ENCODE assay signal across 8 cellular contexts in the genomic region with DNA sequence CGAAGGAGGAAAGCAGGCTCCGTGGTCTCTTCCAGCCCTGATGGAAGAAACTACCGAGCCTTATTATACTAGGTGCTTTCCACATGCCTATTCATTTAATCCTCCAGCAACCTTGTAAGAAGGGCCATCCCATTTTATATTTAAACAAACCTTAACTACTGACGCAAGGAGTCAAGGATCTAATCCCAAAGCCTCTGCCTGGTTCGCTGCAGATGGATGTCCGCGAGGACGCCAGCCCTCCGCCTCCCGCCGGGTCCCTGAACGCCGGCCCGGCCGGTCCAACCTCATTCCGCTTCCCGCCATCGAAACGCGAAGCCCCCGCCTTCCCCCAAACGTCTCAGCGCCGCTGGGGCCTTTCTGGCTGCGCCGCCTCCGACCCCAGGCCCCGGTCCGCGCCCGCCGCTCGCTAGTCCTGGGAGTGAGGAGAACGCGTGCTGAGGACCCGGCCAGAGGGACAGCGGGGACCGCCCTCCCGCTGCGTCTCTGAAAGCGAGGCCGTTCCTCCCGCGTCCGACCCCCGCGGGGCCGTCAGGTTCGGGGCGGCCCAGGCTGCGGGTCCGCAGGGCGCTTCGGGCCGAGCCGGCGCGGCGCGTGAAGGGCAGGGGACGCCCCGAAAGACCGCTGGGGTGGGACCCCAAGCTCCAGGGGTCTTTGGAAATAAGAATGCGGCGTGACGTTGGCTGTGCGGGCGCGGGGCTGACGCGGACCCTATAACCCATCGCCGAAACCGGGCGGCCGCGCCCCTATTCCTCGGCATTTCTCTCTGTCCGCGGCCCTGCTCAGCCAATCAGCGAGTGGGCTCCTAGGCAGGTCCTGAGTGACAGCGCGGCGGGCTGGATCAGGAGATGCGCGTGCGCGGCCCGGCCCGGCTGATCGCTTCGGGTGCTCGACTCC. TPM values are rescaled to one million over a fixed set of nuclear protein-coding genes. Genes with fewer than 3 reads are reported as not detected.
DNase-seq lines count a peak whose midpoint lies in the region; ATAC-seq and TF ChIP-seq lines count a peak whose summit lies in the region.

No MANE protein-coding gene starts in this region.

- peaks cover 5 to 36% (median 23%) of the 10 kb centered on the region in 4 donors for H3K4me1 ChIP-seq in liver (ENCODE audit: control insufficient read depth in 4 of 4, insufficient read depth in 4 of 4, low read length in 3 of 4)

- intact Hi-C loops in dendritic cell treated with granulocyte-macrophage colony-stimulating factor and Interleukin-4, amounts not matched to agents 40 ng/mL and 50 ng/mL, for 4 days (cut with micrococcal nuclease) = no loop called here

- ATAC-seq in GM19372 (IDR thresholded peaks at IDR 0.05; ENCODE audit: low read depth, unreplicated experiment) (peak; percentile 89), HG03520 (IDR thresholded peaks at IDR 0.05; ENCODE audit: unreplicated experiment) (peak; percentile 88)

- no peak for TF ChIP-seq CTCF in BJ (IDR thresholded peaks at IDR 0.05; ENCODE audit: insufficient read depth, low read depth, low read length)
- TF ChIP-seq CTCF in liver (IDR thresholded peaks at IDR 0.05; ENCODE audit: low read depth, low read length, missing input control) = no peak

- H3K9me3 ChIP-seq in liver (ENCODE audit: control insufficient read depth in 4 of 4, low read length in 3 of 4) = no peaks in the 10 kb centered on the region

- H3K4me3 ChIP-seq in BJ (ENCODE audit: low read depth, low read length) (peak overlapping the region; percentile 76), liver (ENCODE audit: low read depth in 1 of 3, low read length in 3 of 3) (peak overlapping the region; percentile 61 to 81 (median 76))

- H3K4me1 Mint-ChIP-seq in dendritic cell treated with granulocyte-macrophage colony-stimulating factor and Interleukin-4, amounts not matched to agents 40 ng/mL and 50 ng/mL, for 4 days (ENCODE audit: low read depth) = peaks cover 31% of the 10 kb centered on the region

- peak overlapping the region; percentile 72 to 79 for H3K27ac ChIP-seq in liver (ENCODE audit: low read depth in 1 of 2, low read length in 2 of 2)

- no peaks in the 10 kb centered on the region for H3K36me3 Mint-ChIP-seq in dendritic cell treated with granulocyte-macrophage colony-stimulating factor and Interleukin-4, amounts not matched to agents 40 ng/mL and 50 ng/mL, for 4 days (ENCODE audit: low read depth)

- H3K27me3 Mint-ChIP-seq in dendritic cell treated with granulocyte-macrophage colony-stimulating factor and Interleukin-4, amounts not matched to agents 40 ng/mL and 50 ng/mL, for 4 days = peaks cover 8% of the 10 kb centered on the region

- H3K4me3 Mint-ChIP-seq in dendritic cell treated with granulocyte-macrophage colony-stimulating factor and Interleukin-4, amounts not matched to agents 40 ng/mL and 50 ng/mL, for 4 days = peak overlapping the region; percentile 80

- H3K27ac Mint-ChIP-seq in dendritic cell treated with granulocyte-macrophage colony-stimulating factor and Interleukin-4, amounts not matched to agents 40 ng/mL and 50 ng/mL, for 4 days = peak overlapping the region; percentile 76

- DNase-seq in BJ (ENCODE audit: low read depth) (peak; percentile 55), NCI-H526 treated with DMSO at 0.1 percent for 48 hours (lab: John Stamatoyannopoulos, UW) (peak; percentile 97)
- peak; percentile 89 for DNase-seq in activated CD4-positive, alpha-beta T cell treated with anti-CD3 and anti-CD28 coated beads, Interleukin-2, amount 50 U/mL, for 4 hours
- DNase-seq in stimulated activated CD4-positive, alpha-beta T cell treated with anti-CD3 and anti-CD28 coated beads, Interleukin-2, amount 100 ng/mL, for 4 hours (ENCODE audit: low read depth) = peak; percentile 88

- no peaks in the 10 kb centered on the region for H3K27me3 ChIP-seq in BJ (ENCODE audit: control insufficient read depth, insufficient read depth, low read length)
- no peaks in the 10 kb centered on the region for H3K27me3 ChIP-seq in liver (ENCODE audit: control insufficient read depth in 4 of 4, insufficient read depth in 4 of 4, low read length in 3 of 4)

- WGBS in liver = under 1% methylated on average over 93 of the region's 93 CpGs

- CTCF ChIA-PET in BJ (lab: Yijun Ruan, JAX) = no interaction called here

- POLR2A ChIA-PET in BJ (lab: Charles Lee) = no interaction called here

- no peaks in the 10 kb centered on the region for H3K9me3 Mint-ChIP-seq in dendritic cell treated with granulocyte-macrophage colony-stimulating factor and Interleukin-4, amounts not matched to agents 40 ng/mL and 50 ng/mL, for 4 days

- no peak for TF ChIP-seq RAD21 in liver (IDR thresholded peaks at IDR 0.05)

- H3K36me3 ChIP-seq in BJ (ENCODE audit: control insufficient read depth, insufficient read depth, low read length) = no peaks in the 10 kb centered on the region; the same call in 1 of the 2 replicates
- no peaks in the 10 kb centered on the region for H3K36me3 ChIP-seq in liver (ENCODE audit: control insufficient read depth in 4 of 4, insufficient read depth in 3 of 4, low read depth in 1 of 4, low read length in 3 of 4)

- H3K9ac ChIP-seq in liver (ENCODE audit: low read depth in 1 of 2, low read length in 2 of 2) = peak overlapping the region; percentile 47 to 76

TF ChIP-seq in liver, 16 proteins besides CTCF, POLR2A, EP300 and RAD21:
- TF ChIP-seq JUND (IDR thresholded peaks at IDR 0.05) (no peak), RXRA (IDR thresholded peaks at IDR 0.05) (no peak), REST (IDR thresholded peaks at IDR 0.05) (no peak), ATF3 (IDR thresholded peaks at IDR 0.05) (no peak), SP1 (IDR thresholded peaks at IDR 0.05) (no peak), TAF1 (conservative IDR thresholded peaks at IDR 0.05) (no peak), EGR1 (IDR thresholded peaks at IDR 0.05; ENCODE audit: low read depth in 2 of 2) (no peak), HNF4G (IDR thresholded peaks at IDR 0.05) (no peak), HNF4A (conservative IDR thresholded peaks at IDR 0.05) (no peak), NR2F2 (IDR thresholded peaks at IDR 0.05) (no peak), FOXA1 (IDR thresholded peaks at IDR 0.05) (no peak), GABPA (IDR thresholded peaks at IDR 0.05 in 1 of 2, conservative IDR thresholded peaks at IDR 0.05 in 1 of 2) (no peak), FOXA2 (IDR thresholded peaks at IDR 0.05) (no peak), YY1 (IDR thresholded peaks at IDR 0.05) (no peak)
- TF ChIP-seq, protein P1, sequence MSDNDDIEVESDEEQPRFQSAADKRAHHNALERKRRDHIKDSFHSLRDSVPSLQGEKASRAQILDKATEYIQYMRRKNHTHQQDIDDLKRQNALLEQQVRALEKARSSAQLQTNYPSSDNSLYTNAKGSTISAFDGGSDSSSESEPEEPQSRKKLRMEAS (IDR thresholded peaks at IDR 0.05) = no peak
- TF ChIP-seq, protein P2, sequence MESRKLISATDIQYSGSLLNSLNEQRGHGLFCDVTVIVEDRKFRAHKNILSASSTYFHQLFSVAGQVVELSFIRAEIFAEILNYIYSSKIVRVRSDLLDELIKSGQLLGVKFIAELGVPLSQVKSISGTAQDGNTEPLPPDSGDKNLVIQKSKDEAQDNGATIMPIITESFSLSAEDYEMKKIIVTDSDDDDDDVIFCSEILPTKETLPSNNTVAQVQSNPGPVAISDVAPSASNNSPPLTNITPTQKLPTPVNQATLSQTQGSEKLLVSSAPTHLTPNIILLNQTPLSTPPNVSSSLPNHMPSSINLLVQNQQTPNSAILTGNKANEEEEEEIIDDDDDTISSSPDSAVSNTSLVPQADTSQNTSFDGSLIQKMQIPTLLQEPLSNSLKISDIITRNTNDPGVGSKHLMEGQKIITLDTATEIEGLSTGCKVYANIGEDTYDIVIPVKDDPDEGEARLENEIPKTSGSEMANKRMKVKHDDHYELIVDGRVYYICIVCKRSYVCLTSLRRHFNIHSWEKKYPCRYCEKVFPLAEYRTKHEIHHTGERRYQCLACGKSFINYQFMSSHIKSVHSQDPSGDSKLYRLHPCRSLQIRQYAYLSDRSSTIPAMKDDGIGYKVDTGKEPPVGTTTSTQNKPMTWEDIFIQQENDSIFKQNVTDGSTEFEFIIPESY (IDR thresholded peaks at IDR 0.05) = no peak
TF ChIP-seq in liver: peak in this region for 0.

RNA-seq across cellular contexts. Expression of gene ATP6V0E2, which starts 0.4 kb away (rescaled TPM):
- polyA plus RNA-seq in BJ (2011; rRNA removed) (10.7 and 17.7 TPM in 2 replicates), liver (10 to 100 TPM; 53.7 to 77.1 TPM)
- polyA minus RNA-seq in BJ (2011; rRNA and poly(A)+ RNA removed) = 8.7 and 8.8 TPM in 2 replicates
- total RNA-seq in liver = 10 to 100 TPM in 1 of 2 donors, 1 to 10 TPM in 1; 9.8 to 41.2 TPM

RNA-seq across cellular contexts. Expression of gene ZNF862, which starts 35.1 kb away (rescaled TPM):
- polyA plus RNA-seq in BJ (2011; rRNA removed) (15.7 and 20.4 TPM in 2 replicates), liver (1 to 10 TPM; 1.9 to 2.5 TPM)
- polyA minus RNA-seq in BJ (2011; rRNA and poly(A)+ RNA removed) = 11.8 and 19.2 TPM in 2 replicates
- total RNA-seq in liver = 1 to 10 TPM; 5.2 to 9.4 TPM

Comparison
In these comparisons a context has a peak if more than half of its experiments do, and no peak if none do; other contexts are left out.
1. Peak in every context shown above with its lines: DNase-seq, ATAC-seq, H3K4me3 ChIP-seq and H3K27ac ChIP-seq.